8 cellular contexts compared by ENCODE assay signal in genomic region chr2:233604826-233605225, GRCh38. TPM values are rescaled to one million over a fixed set of nuclear protein-coding genes. Genes with fewer than 3 reads are reported as not detected.
"Had no signal": no experiment of that assay in that cellular context is flagged by ENCODE, and none has a peak within 500 bp of the region (broad histone marks: within the 10 kb centered on the region; RNA-seq: fewer than 3 reads in every experiment).

No MANE protein-coding gene starts in this region.

- ATAC-seq: HepG2, K562 had no signal

- H3K4me3 ChIP-seq: K562 had no signal

- H3K27ac ChIP-seq: HL-60 had no signal

- DNase-seq: IMR-90, KBM-7, KG1 had no signal

RNA-seq across cellular contexts. Expression of gene UGT1A8, which starts 12.6 kb away (rescaled TPM):
- total RNA-seq: HepG2, HT1080, IMR-90 had no signal
- polyA plus RNA-seq: HepG2, IgD-negative memory B cell, IMR-90, K562 had no signal

RNA-seq across cellular contexts. Expression of gene UGT1A10, which starts 31.4 kb away (rescaled TPM):
- total RNA-seq: HepG2, HT1080, IMR-90, K562 had no signal
- polyA plus RNA-seq: HepG2, IgD-negative memory B cell, IMR-90, K562 had no signal
